Comparison of ENCODE assay signal across 15 cellular contexts in genomic region chr7:80155374-80155773, GRCh38. TPM values are rescaled to one million over a fixed set of nuclear protein-coding genes. Genes with fewer than 3 reads are reported as not detected.
DNase-seq lines count a peak whose midpoint lies in the region; ATAC-seq and TF ChIP-seq lines count a peak whose summit lies in the region.
"Had no signal": no experiment of that assay in that cellular context is flagged by ENCODE, and none has a peak within 500 bp of the region (broad histone marks: within the 10 kb centered on the region; RNA-seq: fewer than 3 reads in every experiment).

No MANE protein-coding gene starts in this region.

- H3K9ac ChIP-seq in SK-N-SH (no peak overlapping the region), adipocyte (ENCODE audit: low read length) (peak overlapping the region; percentile 37)
- H3K9ac ChIP-seq: GM23248 had no signal

- H3K27me3 Mint-ChIP-seq in mesothelial cell of epicardium (ENCODE audit: low read depth): no peaks in the 10 kb centered on the region
- H3K27me3 Mint-ChIP-seq: CD4-positive, alpha-beta memory T cell had no signal

- peaks cover 8% of the 10 kb centered on the region for H3K9me3 Mint-ChIP-seq in mesothelial cell of epicardium

- no peak for TF ChIP-seq EP300 in SK-N-SH (IDR thresholded peaks at IDR 0.05; ENCODE audit: borderline replicate concordance in 1 of 2, low read depth in 1 of 2, low read length in 1 of 2)

- CTCF ChIA-PET in SK-N-SH (lab: Yijun Ruan, JAX): interaction anchor here (1.1 to 3.3 kb wide), 3 partner anchors 9 to 21 kb away, joined by 3 to 14 read pairs (median 4); partner anchors contain the start of gene GNAI1

- H3K36me3 ChIP-seq in SK-N-SH (replicated peaks in 1 of 2; ENCODE audit: control insufficient read depth in 1 of 2, insufficient read depth in 2 of 2, low read length in 1 of 2): peaks cover 0 to 4% of the 10 kb centered on the region in 2 experiments
- H3K36me3 ChIP-seq in adipocyte (ENCODE audit: control insufficient read depth, insufficient read depth, low read length, severe bottlenecking): no peaks in the 10 kb centered on the region
- H3K36me3 ChIP-seq: BE2C had no signal

- peak overlapping the region; percentile 59 for H3K27ac Mint-ChIP-seq in mesothelial cell of epicardium
- H3K27ac Mint-ChIP-seq: CD4-positive, alpha-beta memory T cell had no signal

- H3K27ac ChIP-seq in SK-N-SH (ENCODE audit: low read depth in 2 of 2, low read length in 1 of 2): peak overlapping the region; percentile 21 to 65; a peak in 2 of 4 replicates
- H3K27ac ChIP-seq: 22Rv1, C4-2B, GM23248 had no signal

- TF ChIP-seq CTCF in SK-N-SH (IDR thresholded peaks at IDR 0.05) (no peak), mesothelial cell of epicardium (IDR thresholded peaks at IDR 0.05; ENCODE audit: unreplicated experiment) (no peak)

- peaks cover 85% of the 10 kb centered on the region for H4K20me1 ChIP-seq in SK-N-SH (ENCODE audit: insufficient read depth)

- peaks cover 4% of the 10 kb centered on the region for H3K36me3 Mint-ChIP-seq in mesothelial cell of epicardium
- H3K36me3 Mint-ChIP-seq: CD4-positive, alpha-beta memory T cell had no signal

- H3K4me3 Mint-ChIP-seq in mesothelial cell of epicardium: no peak overlapping the region
- H3K4me3 Mint-ChIP-seq: CD4-positive, alpha-beta memory T cell had no signal

- no peak for DNase-seq in SK-N-SH
- no peak for DNase-seq in adipocyte (ENCODE audit: low read depth)
- no peak for DNase-seq in mesothelial cell of epicardium (ENCODE audit: low spot score in 2 of 2, unreplicated experiment in 2 of 2)
- no peak for DNase-seq in NCI-H1417 treated with DMSO at 0.1 percent for 48 hours (lab: John Stamatoyannopoulos, UW)
- no peak for DNase-seq in activated gamma-delta T cell (lab: John Stamatoyannopoulos, UW)
- no peak for DNase-seq in stimulated activated CD4-positive, alpha-beta T cell treated with anti-CD3 and anti-CD28 coated beads, Interleukin-2, amount 100 ng/mL, for 48 hours
- DNase-seq in NCI-H187 treated with DMSO at 0.1 percent for 48 hours (lab: John Stamatoyannopoulos, UW): no peak
- DNase-seq: BE2C; CD4-positive, alpha-beta memory T cell; DMS79 had no signal

- POLR2A ChIA-PET in SK-N-SH (lab: Yijun Ruan, JAX): no interaction called here

- WGBS in SK-N-SH (ENCODE audit: low lambda C conversion rate): 91% methylated on average over 1 of the region's 1 CpG

- peaks cover 45% of the 10 kb centered on the region for H3K4me1 Mint-ChIP-seq in mesothelial cell of epicardium
- H3K4me1 Mint-ChIP-seq: CD4-positive, alpha-beta memory T cell had no signal

- H3K27me3 ChIP-seq in SK-N-SH (ENCODE audit: insufficient read depth) (no peaks in the 10 kb centered on the region), adipocyte (replicated peaks; ENCODE audit: control insufficient read depth, insufficient read depth, low read length) (no peaks in the 10 kb centered on the region)
- H3K27me3 ChIP-seq: BE2C had no signal

- no peak overlapping the region for H3K4me3 ChIP-seq in SK-N-SH (ENCODE audit: low read depth in 2 of 2, low read length in 1 of 2)
- H3K4me3 ChIP-seq in adipocyte (ENCODE audit: low read length): peak overlapping the region; percentile 53
- H3K4me3 ChIP-seq: GM12878, GM23248 had no signal

- ATAC-seq in SK-N-SH treated with all-trans-retinoic acid at 6 μM for 48 hours: no peak
- ATAC-seq: GM12878 had no signal

- no peak for TF ChIP-seq RAD21 in SK-N-SH (IDR thresholded peaks at IDR 0.05; ENCODE audit: low read length)

- peaks cover 19 to 25% of the 10 kb centered on the region in 2 experiments for H3K4me1 ChIP-seq in SK-N-SH (ENCODE audit: control insufficient read depth in 1 of 2, insufficient read depth in 2 of 2, low read depth in 1 of 2, low read length in 1 of 2)
- H3K4me1 ChIP-seq in adipocyte (ENCODE audit: control insufficient read depth, insufficient read depth, low read length): peaks cover 52% of the 10 kb centered on the region
- H3K4me1 ChIP-seq: BE2C had no signal

- no peaks in the 10 kb centered on the region for H3K9me2 ChIP-seq in SK-N-SH

- H3F3A ChIP-seq in SK-N-SH (replicated peaks; ENCODE audit: insufficient read depth): no peaks in the 10 kb centered on the region

- H3K4me2 ChIP-seq in SK-N-SH: no peak overlapping the region

- no peak overlapping the region for H2AFZ ChIP-seq in SK-N-SH (ENCODE audit: low read depth)
- H2AFZ ChIP-seq: GM23248 had no signal

- H3K9me3 ChIP-seq in SK-N-SH: no peaks in the 10 kb centered on the region
- H3K9me3 ChIP-seq in adipocyte (ENCODE audit: control insufficient read depth, low read length): no peaks in the 10 kb centered on the region
- H3K9me3 ChIP-seq: BE2C had no signal

- H3K79me2 ChIP-seq in SK-N-SH (ENCODE audit: insufficient read depth): peaks cover 99% of the 10 kb centered on the region

TF ChIP-seq in SK-N-SH, 30 proteins besides CTCF, POLR2A, EP300 and RAD21:
- TF ChIP-seq MEF2A (IDR thresholded peaks at IDR 0.05; ENCODE audit: borderline replicate concordance, low read depth) (no peak), RCOR1 (IDR thresholded peaks at IDR 0.05; ENCODE audit: low read length) (no peak), GABPA (IDR thresholded peaks at IDR 0.05; ENCODE audit: low read depth) (no peak), MXI1 (IDR thresholded peaks at IDR 0.05; ENCODE audit: low read depth, low read length) (no peak), REST (IDR thresholded peaks at IDR 0.05; ENCODE audit: low read depth, low read length) (no peak), FOXM1 (IDR thresholded peaks at IDR 0.05; ENCODE audit: low read depth) (no peak), GATA2 (CRISPR knock-in tag; IDR thresholded peaks at IDR 0.05) (no peak), POLR2AphosphoS5 (IDR thresholded peaks at IDR 0.05; ENCODE audit: low read depth, low read length) (no peak)
TF ChIP-seq in SK-N-SH: peak in this region for 0.

TF ChIP-seq in SK-N-SH treated with all-trans-retinoic acid at 6 μM for 48 hours, 23 proteins besides CTCF, POLR2A, EP300 and RAD21:
- no peak for TF ChIP-seq ZNF565 (CRISPR knock-in tag; conservative IDR thresholded peaks at IDR 0.05; ENCODE audit: low read depth)
- TF ChIP-seq ARNTL (CRISPR knock-in tag; IDR thresholded peaks at IDR 0.05; ENCODE audit: borderline replicate concordance, low read depth): no peak
- TF ChIP-seq RARB (CRISPR knock-in tag; IDR thresholded peaks at IDR 0.05): no peak
- no peak for TF ChIP-seq CREB5 (CRISPR knock-in tag; IDR thresholded peaks at IDR 0.05; ENCODE audit: low read depth)
- TF ChIP-seq SNAI2 (CRISPR knock-in tag; IDR thresholded peaks at IDR 0.05): no peak
- no peak for TF ChIP-seq CSDC2 (CRISPR knock-in tag; IDR thresholded peaks at IDR 0.05)
- TF ChIP-seq OSR1 (CRISPR knock-in tag; IDR thresholded peaks at IDR 0.05): no peak
- TF ChIP-seq ZNF8 (CRISPR knock-in tag; IDR thresholded peaks at IDR 0.05): no peak
- TF ChIP-seq ZFP3 (CRISPR knock-in tag; IDR thresholded peaks at IDR 0.05): no peak
- TF ChIP-seq TOX (CRISPR knock-in tag; IDR thresholded peaks at IDR 0.05; ENCODE audit: borderline replicate concordance): no peak
- no peak for TF ChIP-seq ZNF70 (CRISPR knock-in tag; IDR thresholded peaks at IDR 0.05)
- no peak for TF ChIP-seq ISL1 (CRISPR knock-in tag; IDR thresholded peaks at IDR 0.05)

RNA-seq across cellular contexts. Expression of gene GNAI1, which starts 20.7 kb away (rescaled TPM):
- polyA plus RNA-seq in SK-N-SH (2012; rRNA removed): 67.4 and 69.1 TPM in 2 replicates
- polyA plus RNA-seq in SK-N-SH (2012; cell fraction: cytosol; rRNA removed): 81.2 and 125 TPM in 2 replicates
- 24.5 and 39.9 TPM in 2 replicates for polyA plus RNA-seq in SK-N-SH (2012; cell fraction: nucleus; rRNA removed)
- 50.0 to 61.1 TPM (median 54.4 TPM) in 3 replicates for total RNA-seq in mesothelial cell of epicardium
- total RNA-seq: GM12878 had no signal
- polyA plus RNA-seq: GM12878 had no signal
